ENCODE assay signal across 15 cellular contexts in genomic region chr10:47277352-47278151, GRCh38. TPM values are rescaled to one million over a fixed set of nuclear protein-coding genes. Genes with fewer than 3 reads are reported as not detected.
DNase-seq lines count a peak whose midpoint lies in the region; ATAC-seq and TF ChIP-seq lines count a peak whose summit lies in the region.
"Had no signal": no experiment of that assay in that cellular context is flagged by ENCODE, and none has a peak within 500 bp of the region (broad histone marks: within the 10 kb centered on the region; RNA-seq: fewer than 3 reads in every experiment).

No MANE protein-coding gene starts in this region.

- no peak overlapping the region for H3K27ac ChIP-seq in left ventricle myocardium inferior (replicated peaks)
- H3K27ac ChIP-seq: GM23248, spleen had no signal

- ATAC-seq in Right ventricle myocardium superior (ENCODE audit: poor library complexity) (peak; percentile 59), HG03139 (IDR thresholded peaks at IDR 0.05; ENCODE audit: unreplicated experiment) (no peak)

- DNase-seq in Right ventricle myocardium superior (no peak), left ventricle myocardium inferior (no peak), NCI-H446 (lab: John Stamatoyannopoulos, UW) (no peak), OCI-M2 (lab: John Stamatoyannopoulos, UW; ENCODE audit: unreplicated experiment) (no peak)
- DNase-seq in activated CD4-positive, alpha-beta T cell treated with anti-CD3 and anti-CD28 coated beads, Interleukin-2, amount 10 ng/mL, durations not matched to agents 24 days and 14 days, result peak; percentile 84
- peak; percentile 61 for DNase-seq in activated naive CD8-positive, alpha-beta T cell treated with anti-CD3 and anti-CD28 coated beads for 36 hours
- DNase-seq in stimulated activated CD8-positive, alpha-beta memory T cell treated with anti-CD3 and anti-CD28 coated beads, Interleukin-4, amount 100 ng/mL, for 48 hours, result peak; percentile 46
- DNase-seq: caudate nucleus; GF-D8; GM23248; kidney; spleen; stimulated activated naive CD4-positive, alpha-beta T cell treated with Interleukin-2 at 50 U/mL for 16 hours had no signal

- peaks cover 26% of the 10 kb centered on the region for H3K4me1 Mint-ChIP-seq in activated CD4-positive, alpha-beta T cell treated with anti-CD3 and anti-CD28 coated beads, Interleukin-2, amount 10 ng/mL, durations not matched to agents 24 days and 14 days
- peaks cover 32% of the 10 kb centered on the region for H3K4me1 Mint-ChIP-seq in activated naive CD8-positive, alpha-beta T cell treated with anti-CD3 and anti-CD28 coated beads for 36 hours

- H3K9me3 ChIP-seq in left ventricle myocardium inferior (replicated peaks), result peaks cover 7% of the 10 kb centered on the region

- H3K36me3 Mint-ChIP-seq in activated CD4-positive, alpha-beta T cell treated with anti-CD3 and anti-CD28 coated beads, Interleukin-2, amount 10 ng/mL, durations not matched to agents 24 days and 14 days (ENCODE audit: low read depth), result no peaks in the 10 kb centered on the region
- H3K36me3 Mint-ChIP-seq in activated naive CD8-positive, alpha-beta T cell treated with anti-CD3 and anti-CD28 coated beads for 36 hours, result peaks cover 2% of the 10 kb centered on the region

- no peaks in the 10 kb centered on the region for H3K27me3 ChIP-seq in left ventricle myocardium inferior (ENCODE audit: low read depth)
- H3K27me3 ChIP-seq: Peyer's patch had no signal

- H3K36me3 ChIP-seq in left ventricle myocardium inferior, result no peaks in the 10 kb centered on the region
- H3K36me3 ChIP-seq: Peyer's patch, spleen had no signal

- peaks cover 5% of the 10 kb centered on the region for H3K4me1 ChIP-seq in left ventricle myocardium inferior

- H3K9me3 Mint-ChIP-seq in activated CD4-positive, alpha-beta T cell treated with anti-CD3 and anti-CD28 coated beads, Interleukin-2, amount 10 ng/mL, durations not matched to agents 24 days and 14 days, result no peaks in the 10 kb centered on the region
- H3K9me3 Mint-ChIP-seq in activated naive CD8-positive, alpha-beta T cell treated with anti-CD3 and anti-CD28 coated beads for 36 hours, result no peaks in the 10 kb centered on the region

- TF ChIP-seq CTCF in left ventricle myocardium inferior (IDR thresholded peaks at IDR 0.05; ENCODE audit: borderline replicate concordance), result no peak

- H3K27me3 Mint-ChIP-seq in activated CD4-positive, alpha-beta T cell treated with anti-CD3 and anti-CD28 coated beads, Interleukin-2, amount 10 ng/mL, durations not matched to agents 24 days and 14 days, result no peaks in the 10 kb centered on the region
- no peaks in the 10 kb centered on the region for H3K27me3 Mint-ChIP-seq in activated naive CD8-positive, alpha-beta T cell treated with anti-CD3 and anti-CD28 coated beads for 36 hours

- intact Hi-C loops in Right ventricle myocardium superior (cut with DNase I) (no loop called here), left ventricle myocardium inferior (cut with micrococcal nuclease) (no loop called here)
- intact Hi-C loops in activated CD4-positive, alpha-beta T cell treated with anti-CD3 and anti-CD28 coated beads, Interleukin-2, amount 10 ng/mL, durations not matched to agents 24 days and 14 days (cut with micrococcal nuclease), result loop anchor here (2.0 kb wide), 1 partner anchor 17 kb away; no protein-coding TSS in a partner anchor

- H3K4me3 Mint-ChIP-seq in activated CD4-positive, alpha-beta T cell treated with anti-CD3 and anti-CD28 coated beads, Interleukin-2, amount 10 ng/mL, durations not matched to agents 24 days and 14 days, result peak overlapping the region; percentile 39
- no peak overlapping the region for H3K4me3 Mint-ChIP-seq in activated naive CD8-positive, alpha-beta T cell treated with anti-CD3 and anti-CD28 coated beads for 36 hours

- no peak overlapping the region for H3K4me3 ChIP-seq in left ventricle myocardium inferior
- H3K4me3 ChIP-seq: GM23248, Peyer's patch, spleen had no signal

- peak overlapping the region; percentile 77 for H3K27ac Mint-ChIP-seq in activated CD4-positive, alpha-beta T cell treated with anti-CD3 and anti-CD28 coated beads, Interleukin-2, amount 10 ng/mL, durations not matched to agents 24 days and 14 days
- peak overlapping the region; percentile 17 for H3K27ac Mint-ChIP-seq in activated naive CD8-positive, alpha-beta T cell treated with anti-CD3 and anti-CD28 coated beads for 36 hours

RNA-seq across cellular contexts. Expression of gene GDF10, which starts 22.4 kb away (rescaled TPM):
- total RNA-seq in Right ventricle myocardium superior, result 0.11 TPM
- 0.22 TPM for total RNA-seq in left ventricle myocardium inferior
- 0.49 and 0.59 TPM in 2 replicates for total RNA-seq in activated CD4-positive, alpha-beta T cell treated with anti-CD3 and anti-CD28 coated beads, Interleukin-2, amount 10 ng/mL, durations not matched to agents 24 days and 14 days
- 1 to 10 TPM; 4.1 TPM for total RNA-seq in activated naive CD8-positive, alpha-beta T cell treated with anti-CD3 and anti-CD28 coated beads for 36 hours

RNA-seq across cellular contexts. Expression of gene GDF2, which starts 44.7 kb away (rescaled TPM):
- total RNA-seq in Right ventricle myocardium superior, result not detected
- total RNA-seq in left ventricle myocardium inferior, result not detected
- not detected in 2 replicates for total RNA-seq in activated CD4-positive, alpha-beta T cell treated with anti-CD3 and anti-CD28 coated beads, Interleukin-2, amount 10 ng/mL, durations not matched to agents 24 days and 14 days
- total RNA-seq in activated naive CD8-positive, alpha-beta T cell treated with anti-CD3 and anti-CD28 coated beads for 36 hours, result not detected
- total RNA-seq: GM23248, kidney, Peyer's patch, spleen had no signal

Comparison
In these comparisons a context has a peak if more than half of its experiments do, and no peak if none do; other contexts are left out.
1. DNase-seq: peak in activated CD4-positive, alpha-beta T cell treated with anti-CD3 and anti-CD28 coated beads, Interleukin-2, amount 10 ng/mL, durations not matched to agents 24 days and 14 days (single experiment), activated naive CD8-positive, alpha-beta T cell treated with anti-CD3 and anti-CD28 coated beads for 36 hours (single experiment) and stimulated activated CD8-positive, alpha-beta memory T cell treated with anti-CD3 and anti-CD28 coated beads, Interleukin-4, amount 100 ng/mL, for 48 hours (single experiment); none in Right ventricle myocardium superior (single experiment), left ventricle myocardium inferior (single experiment), NCI-H446 (0 of 2) and OCI-M2 (single experiment).